ENCODE assay signal across 18 cellular contexts in the genomic region with DNA sequence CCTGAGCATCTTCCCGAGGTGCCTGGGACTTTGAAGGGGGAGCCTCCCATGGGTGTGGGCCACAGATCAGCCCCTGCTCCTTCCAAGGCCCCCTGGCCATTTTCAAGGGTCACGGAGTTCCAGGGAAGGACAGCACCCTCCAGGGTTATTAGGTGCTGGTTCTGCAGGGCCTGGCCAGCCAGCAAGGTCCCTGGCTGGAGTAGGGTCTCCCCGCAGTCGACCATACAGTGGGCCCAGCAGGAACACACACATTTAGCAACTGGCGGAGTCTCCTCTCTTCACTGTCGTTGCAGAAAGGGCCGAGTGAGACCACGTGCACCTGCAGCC. TPM values are rescaled to one million over a fixed set of nuclear protein-coding genes. Genes with fewer than 3 reads are reported as not detected.
DNase-seq lines count a peak whose midpoint lies in the region; ATAC-seq and TF ChIP-seq lines count a peak whose summit lies in the region.
"Had no signal": no experiment of that assay in that cellular context is flagged by ENCODE, and none has a peak within 500 bp of the region (broad histone marks: within the 10 kb centered on the region; RNA-seq: fewer than 3 reads in every experiment).

No MANE protein-coding gene starts in this region.

- H2BK120ac ChIP-seq in trophoblast cell (ENCODE audit: insufficient read depth, low read length, poor library complexity), result no peak overlapping the region

- H3K27me3 Mint-ChIP-seq in activated B cell treated with CpG ODN at 0.5 μM for 24 hours, result peaks cover 8% of the 10 kb centered on the region
- H3K27me3 Mint-ChIP-seq: CD4-positive, CD25-positive, alpha-beta regulatory T cell had no signal

- no peak overlapping the region for H2BK12ac ChIP-seq in trophoblast cell (ENCODE audit: low read length)

- no peak overlapping the region for H3K27ac ChIP-seq in trophoblast cell (ENCODE audit: low read depth, low read length)
- H3K27ac ChIP-seq: 22Rv1, BLaER1 had no signal

- no peak overlapping the region for H3K27ac Mint-ChIP-seq in activated B cell treated with CpG ODN at 0.5 μM for 24 hours
- H3K27ac Mint-ChIP-seq: B cell; CD4-positive, CD25-positive, alpha-beta regulatory T cell; CD8-positive, alpha-beta T cell; GM23338; H9; HFFc6 had no signal

- H3K4me3 ChIP-seq in trophoblast cell (ENCODE audit: low read depth, low read length), result no peak overlapping the region
- H3K4me3 ChIP-seq: BLaER1, GM23338 had no signal

- H4K91ac ChIP-seq in trophoblast cell (ENCODE audit: low read depth, low read length), result no peak overlapping the region

- H3K9me3 ChIP-seq in trophoblast cell (ENCODE audit: insufficient read depth, low read depth, low read length), result no peaks in the 10 kb centered on the region
- H3K9me3 ChIP-seq: BLaER1, Caco-2 had no signal

- no peak overlapping the region for H4K12ac ChIP-seq in trophoblast cell (ENCODE audit: low read depth, low read length)

- H3K36me3 Mint-ChIP-seq in activated B cell treated with CpG ODN at 0.5 μM for 24 hours (ENCODE audit: low read depth), result no peaks in the 10 kb centered on the region
- H3K36me3 Mint-ChIP-seq: CD4-positive, CD25-positive, alpha-beta regulatory T cell; CD8-positive, alpha-beta T cell had no signal

- H3K23ac ChIP-seq in trophoblast cell (ENCODE audit: low read length), result no peak overlapping the region

- H2AFZ ChIP-seq in trophoblast cell (ENCODE audit: insufficient read depth, low read length, poor library complexity), result no peak overlapping the region
- H2AFZ ChIP-seq: GM23338 had no signal

- H3K79me1 ChIP-seq in trophoblast cell (ENCODE audit: low read length), result no peaks in the 10 kb centered on the region

- no peak for TF ChIP-seq CTCF in activated B cell treated with CpG ODN at 0.5 μM for 24 hours (IDR thresholded peaks at IDR 0.05)

- POLR2A ChIA-PET in activated B cell treated with CpG ODN at 0.5 μM for 24 hours (lab: Charles Lee), result no interaction called here

- no peaks in the 10 kb centered on the region for H3K27me3 ChIP-seq in trophoblast cell (ENCODE audit: insufficient read depth, low read length)
- H3K27me3 ChIP-seq: BLaER1 had no signal

- no peak overlapping the region for H3K4me2 ChIP-seq in trophoblast cell (ENCODE audit: low read length)
- H3K4me2 ChIP-seq: BLaER1, GM23338 had no signal

- DNase-seq in activated effector memory CD4-positive, alpha-beta T cell treated with anti-CD3 and anti-CD28 coated beads, Interleukin-2, amount 50 U/mL, for 16 hours, result peak; percentile 55
- DNase-seq in activated effector memory CD4-positive, alpha-beta T cell treated with Interleukin-2 at 50 U/mL for 16 hours, result no peak
- DNase-seq in activated B cell treated with CpG ODN at 0.5 μM for 24 hours (peak; percentile 11), mesenteric fat pad (ENCODE audit: low spot score) (peak; percentile 65), trophoblast cell (no peak)
- DNase-seq: Caco-2; CD4-positive, CD25-positive, alpha-beta regulatory T cell; CD8-positive, alpha-beta T cell; DMS153; DND-41; H9; HFFc6 had no signal

- H3K9ac ChIP-seq in trophoblast cell (ENCODE audit: low read length), result no peak overlapping the region
- H3K9ac ChIP-seq: BLaER1 had no signal

- no peak overlapping the region for H2AK5ac ChIP-seq in trophoblast cell (ENCODE audit: low read length)

- H3K4me1 Mint-ChIP-seq in activated B cell treated with CpG ODN at 0.5 μM for 24 hours, result peaks cover 11% of the 10 kb centered on the region

- intact Hi-C loops in activated B cell treated with CpG ODN at 0.5 μM for 24 hours (cut with micrococcal nuclease), result no loop called here

- no peaks in the 10 kb centered on the region for H3K36me3 ChIP-seq in trophoblast cell (ENCODE audit: control insufficient read depth in 1 of 2, insufficient read depth in 2 of 2, low read length in 2 of 2)
- H3K36me3 ChIP-seq: BLaER1 had no signal

- no peak overlapping the region for H3K14ac ChIP-seq in trophoblast cell (ENCODE audit: low read length)

- H2BK5ac ChIP-seq in trophoblast cell (ENCODE audit: low read depth, low read length, poor library complexity), result no peak overlapping the region

- no CpG with 5 or more reads among the region's 8 CpGs for WGBS in trophoblast cell (ENCODE audit: extremely low coverage, insufficient coverage, insufficient read length)

- no peaks in the 10 kb centered on the region for H3K9me3 Mint-ChIP-seq in activated B cell treated with CpG ODN at 0.5 μM for 24 hours
- H3K9me3 Mint-ChIP-seq: CD4-positive, CD25-positive, alpha-beta regulatory T cell; CD8-positive, alpha-beta T cell; GM23338; H9; HFFc6 had no signal

- ATAC-seq in activated B cell treated with CpG ODN at 0.5 μM for 24 hours (ENCODE audit: low read depth), result no peak
- no peak for ATAC-seq in GM18858 (IDR thresholded peaks at IDR 0.05; ENCODE audit: unreplicated experiment)
- ATAC-seq: CD8-positive, alpha-beta T cell; GM23338; HCT116 had no signal

- peaks cover 5 to 9% of the 10 kb centered on the region in 2 experiments for H3K4me1 ChIP-seq in trophoblast cell (ENCODE audit: control insufficient read depth in 1 of 2, insufficient read depth in 2 of 2, low read length in 2 of 2)

- H3K4me3 Mint-ChIP-seq in activated B cell treated with CpG ODN at 0.5 μM for 24 hours, result no peak overlapping the region
- H3K4me3 Mint-ChIP-seq: B cell; CD4-positive, CD25-positive, alpha-beta regulatory T cell; CD8-positive, alpha-beta T cell; GM23338; H9; HFFc6 had no signal

- no peak overlapping the region for H3K18ac ChIP-seq in trophoblast cell (ENCODE audit: low read length)

- H4K8ac ChIP-seq in trophoblast cell (ENCODE audit: low read depth, low read length), result no peak overlapping the region

- no peaks in the 10 kb centered on the region for H3K79me2 ChIP-seq in trophoblast cell (ENCODE audit: control insufficient read depth, insufficient read depth, low read length, poor library complexity)

- no peak overlapping the region for H3K4ac ChIP-seq in trophoblast cell (ENCODE audit: low read depth, low read length)

- CTCF ChIA-PET in activated B cell treated with CpG ODN at 0.5 μM for 24 hours (lab: Charles Lee), result no interaction called here

RNA-seq across cellular contexts. Expression of gene SUMO3, which starts 17.7 kb away (rescaled TPM):
- 63.2 and 66.0 TPM in 2 replicates for total RNA-seq in activated B cell treated with CpG ODN at 0.5 μM for 24 hours
- total RNA-seq in mesenteric fat pad, result 82.2 TPM
- polyA plus RNA-seq in trophoblast cell (2013), result 92.0 and 98.8 TPM in 2 replicates

RNA-seq across cellular contexts. Expression of gene UBE2G2, which starts 34.0 kb away (rescaled TPM):
- total RNA-seq in activated B cell treated with CpG ODN at 0.5 μM for 24 hours (102 and 108 TPM in 2 replicates), mesenteric fat pad (123 TPM)
- polyA plus RNA-seq in trophoblast cell (2013), result 31.5 and 32.1 TPM in 2 replicates

RNA-seq across cellular contexts. Expression of gene PTTG1IP, which starts 37.9 kb away (rescaled TPM):
- total RNA-seq in activated B cell treated with CpG ODN at 0.5 μM for 24 hours, result 35.3 and 36.6 TPM in 2 replicates
- 161 TPM for total RNA-seq in mesenteric fat pad
- 258 and 262 TPM in 2 replicates for polyA plus RNA-seq in trophoblast cell (2013)

Comparison
In these comparisons a context has a peak if more than half of its experiments do, and no peak if none do; other contexts are left out.
1. DNase-seq: peak in activated effector memory CD4-positive, alpha-beta T cell treated with anti-CD3 and anti-CD28 coated beads, Interleukin-2, amount 50 U/mL, for 16 hours (single experiment), activated B cell treated with CpG ODN at 0.5 μM for 24 hours (single experiment) and mesenteric fat pad (single experiment); none in activated effector memory CD4-positive, alpha-beta T cell treated with Interleukin-2 at 50 U/mL for 16 hours (single experiment) and trophoblast cell (0 of 2).